Comparison of ENCODE assay signal across 9 cellular contexts in the genomic region with DNA sequence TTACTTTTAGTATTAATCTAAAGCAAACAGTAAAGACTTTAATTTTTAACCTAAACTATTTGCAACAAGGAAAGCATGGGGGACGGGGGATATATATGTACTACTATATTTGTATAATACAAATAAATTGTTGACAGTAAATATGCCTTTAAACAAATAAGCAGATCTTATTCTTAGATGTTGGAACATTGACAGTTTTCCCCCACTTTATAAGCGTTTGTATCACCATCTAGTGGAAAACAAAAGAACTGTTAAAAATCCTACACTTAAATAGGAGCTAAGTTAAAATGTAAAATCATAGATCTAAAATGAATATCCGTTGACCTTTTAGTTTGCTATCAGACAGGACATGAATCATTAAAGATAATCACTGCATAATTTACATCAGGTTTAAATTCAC. TPM values are rescaled to one million over a fixed set of nuclear protein-coding genes. Genes with fewer than 3 reads are reported as not detected.
DNase-seq lines count a peak whose midpoint lies in the region; ATAC-seq, FAIRE-seq and TF ChIP-seq lines count a peak whose summit lies in the region.
"Had no signal": no experiment of that assay in that cellular context is flagged by ENCODE, and none has a peak within 500 bp of the region (broad histone marks: within the 10 kb centered on the region; RNA-seq: fewer than 3 reads in every experiment).

No MANE protein-coding gene starts in this region.

- H3K9me2 ChIP-seq in DOHH2 (replicated peaks; ENCODE audit: control insufficient read depth, low read length) (no peaks in the 10 kb centered on the region), Karpas-422 (replicated peaks; ENCODE audit: insufficient read depth, low read length) (no peaks in the 10 kb centered on the region)

- 56% methylated on average over 3 of the region's 3 CpGs for WGBS in HepG2 (ENCODE audit: low lambda C conversion rate)

- no peaks in the 10 kb centered on the region for H3K9me3 Mint-ChIP-seq in T-cell

- H3K9ac ChIP-seq in Karpas-422 (ENCODE audit: low read length): no peak overlapping the region
- no peak overlapping the region for H3K9ac ChIP-seq in HepG2 (ENCODE audit: insufficient read depth, low read depth, low read length)

- H3K27ac Mint-ChIP-seq in T-cell: no peak overlapping the region

- H3K4me2 ChIP-seq in DOHH2 (ENCODE audit: low read length) (no peak overlapping the region), Karpas-422 (ENCODE audit: low read depth, low read length, poor library complexity, severe bottlenecking) (no peak overlapping the region), HepG2 (ENCODE audit: low read depth, low read length) (no peak overlapping the region)

- H3K36me3 Mint-ChIP-seq in T-cell: no peaks in the 10 kb centered on the region

- H3K27me3 ChIP-seq in DOHH2 (ENCODE audit: control insufficient read depth, low read length) (no peaks in the 10 kb centered on the region), Karpas-422 (ENCODE audit: low read length) (no peaks in the 10 kb centered on the region), HepG2 (ENCODE audit: control insufficient read depth in 1 of 2, insufficient read depth in 2 of 2, low read length in 2 of 2) (no peaks in the 10 kb centered on the region)
- H3K27me3 ChIP-seq: SJSA1 had no signal

- H3K27ac ChIP-seq in DOHH2 (ENCODE audit: low read depth, low read length) (no peak overlapping the region), Karpas-422 (ENCODE audit: low read length) (no peak overlapping the region), HepG2 (ENCODE audit: extremely low read length, insufficient read depth, low read length) (no peak overlapping the region)
- H3K27ac ChIP-seq: SJSA1 had no signal

- H3F3A ChIP-seq in DOHH2 (ENCODE audit: control insufficient read depth, insufficient read depth): 0 out of 2 replicates have a peak, but pooled peaks cover 5% of the 10 kb centered on the region

- TF ChIP-seq EP300 in HepG2 (IDR thresholded peaks at IDR 0.05; ENCODE audit: low read depth in 2 of 2, low read length in 2 of 2) (no peak), HepG2 (CRISPR knock-in tag; IDR thresholded peaks at IDR 0.05; ENCODE audit: borderline replicate concordance) (no peak)

- peak; percentile 37 for FAIRE-seq in HepG2 (lab: Jason Lieb, UNC)

- DNase-seq in Karpas-422 (peak; percentile 55), astrocyte of the spinal cord (ENCODE audit: low read depth, low spot score) (peak; percentile 66), HepG2 (ENCODE audit: low spot score) (peak; percentile 30), T-cell (no peak)
- DNase-seq in activated CD4-positive, alpha-beta T cell treated with anti-CD3 and anti-CD28 coated beads, Interleukin-2, amount 50 U/mL, for 1 hour: no peak

- H3K79me2 ChIP-seq in DOHH2 (ENCODE audit: control insufficient read depth, low read length) (no peaks in the 10 kb centered on the region), Karpas-422 (ENCODE audit: low read length) (peaks cover 31% of the 10 kb centered on the region), HepG2 (ENCODE audit: insufficient read depth, low read length) (no peaks in the 10 kb centered on the region)

- H3K36me3 ChIP-seq in DOHH2 (ENCODE audit: control insufficient read depth, low read length): peaks cover 78% of the 10 kb centered on the region
- H3K36me3 ChIP-seq in Karpas-422 (ENCODE audit: insufficient read depth, low read length): peaks cover 56% of the 10 kb centered on the region
- peaks cover 3 to 27% of the 10 kb centered on the region in 2 experiments; a peak in 2 of 5 replicates for H3K36me3 ChIP-seq in HepG2 (replicated peaks in 1 of 2; ENCODE audit: control insufficient read depth in 1 of 2, insufficient read depth in 2 of 2, low read length in 2 of 2)

- TF ChIP-seq CTCF in DOHH2 (IDR thresholded peaks at IDR 0.05; ENCODE audit: low read depth, low read length, poor library complexity, severe bottlenecking) (peak; percentile 51), astrocyte of the spinal cord (IDR thresholded peaks at IDR 0.05; ENCODE audit: low read depth, low read length) (peak; percentile 32), HepG2 (CRISPR knock-in tag; IDR thresholded peaks at IDR 0.05) (peak; percentile 39; the same call in 1 of the 2 replicates)

- H3K4me3 ChIP-seq in DOHH2 (ENCODE audit: low read length) (no peak overlapping the region), Karpas-422 (ENCODE audit: low read length) (no peak overlapping the region), astrocyte of the spinal cord (ENCODE audit: low read depth, low read length) (no peak overlapping the region), HepG2 (replicated peaks in 1 of 3; ENCODE audit: insufficient read depth in 1 of 3, low read depth in 2 of 3, low read length in 3 of 3) (no peak overlapping the region)
- H3K4me3 ChIP-seq: SJSA1 had no signal

- POLR2A ChIA-PET in HepG2 (lab: Yijun Ruan, JAX) (interaction anchor here (0.9 kb wide), 1 partner anchor 50 kb away, joined by 3 read pairs; the partner anchor contains the start of gene RBBP8), T-cell (lab: Charles Lee) (interaction anchor here in 1 of 2 donors (0.6 to 0.8 kb wide), 2 partner anchors 57 to 276 kb away, joined by 3 read pairs; no protein-coding TSS in a partner anchor)

- in situ Hi-C loops in astrocyte of the spinal cord (cut with HindIII; ENCODE audit: low sequenced_read_pairs): no loop called here
- in situ Hi-C loops in HepG2 (cut with HindIII; ENCODE audit: extremely low pct_ligation_motif_present, low pct_unique_long_range_greater_than_20kb): no loop called here

- H4K20me1 ChIP-seq in DOHH2 (ENCODE audit: control insufficient read depth, insufficient read depth, low read depth, low read length) (no peaks in the 10 kb centered on the region; the same call in 1 of the 2 replicates), Karpas-422 (ENCODE audit: insufficient read depth, low read depth, low read length) (no peaks in the 10 kb centered on the region), HepG2 (ENCODE audit: insufficient read depth, low read length) (no peaks in the 10 kb centered on the region)

- no peak for TF ChIP-seq RAD21 in HepG2 (CRISPR knock-in tag; IDR thresholded peaks at IDR 0.05)

- no peak for TF ChIP-seq POLR2A in HepG2 (IDR thresholded peaks at IDR 0.05; ENCODE audit: insufficient read depth in 1 of 2, low read depth in 2 of 2, low read length in 2 of 2)

- CTCF ChIA-PET in HepG2 (lab: Yijun Ruan, JAX; ENCODE audit: low intra/inter-chr PET ratio, low total read pairs) (interaction anchor here (1.4 to 2.0 kb wide), 4 partner anchors 53 to 184 kb away, joined by 5 to 11 read pairs (median 8); no protein-coding TSS in a partner anchor), T-cell (lab: Charles Lee) (interaction anchor here (0.6 to 4.1 kb wide), 9 partner anchors 17 to 185 kb away, joined by 3 to 54 read pairs (median 3); partner anchors contain the start of gene RBBP8 (in 1 of the 2))

- ATAC-seq in HepG2 (no peak), GM21825 (IDR thresholded peaks at IDR 0.05; ENCODE audit: unreplicated experiment) (no peak), esophagus mucosa (no peak), T-cell (replicated peaks in 1 of 4) (no peak)

- H3K9me3 ChIP-seq in DOHH2 (ENCODE audit: control insufficient read depth, insufficient read depth, low read length) (no peaks in the 10 kb centered on the region), Karpas-422 (ENCODE audit: low read length) (no peaks in the 10 kb centered on the region), HepG2 (ENCODE audit: low read length) (no peaks in the 10 kb centered on the region)
- H3K9me3 ChIP-seq: SJSA1 had no signal

- peaks cover 0 to 7% (median 5%) of the 10 kb centered on the region in 3 donors for H3K4me1 Mint-ChIP-seq in T-cell

- H3K27me3 Mint-ChIP-seq in T-cell: no peaks in the 10 kb centered on the region

- H3K4me1 ChIP-seq in DOHH2 (ENCODE audit: control insufficient read depth, low read length) (peaks cover 14% of the 10 kb centered on the region), Karpas-422 (ENCODE audit: low read length) (peaks cover 16% of the 10 kb centered on the region), HepG2 (ENCODE audit: insufficient read depth, low read length) (no peaks in the 10 kb centered on the region)

- no peak overlapping the region for H3K4me3 Mint-ChIP-seq in T-cell

- H2AFZ ChIP-seq in Karpas-422 (ENCODE audit: low read length) (no peak overlapping the region), HepG2 (ENCODE audit: low read length) (no peak overlapping the region)

- BruUV-seq in HepG2 (replicated peaks; lab: Mats Ljungman, UMichigan): no TSS peak

- intact Hi-C loops in HepG2 (cut with micrococcal nuclease; ENCODE audit: unreplicated experiment): loop anchor here (1.0 to 5.0 kb wide), 4 partner anchors 53 to 186 kb away; no protein-coding TSS in a partner anchor

TF ChIP-seq in HepG2, 621 proteins besides CTCF, POLR2A, EP300 and RAD21 (continues in another document):
- TF ChIP-seq HNRNPH1 (optimal IDR thresholded peaks at IDR 0.05; ENCODE audit: low read depth, low read length) (no peak), ARNT2 (CRISPR knock-in tag; IDR thresholded peaks at IDR 0.05; ENCODE audit: low read depth) (no peak), ZNF567 (CRISPR knock-in tag; IDR thresholded peaks at IDR 0.05; ENCODE audit: borderline replicate concordance) (no peak)

RNA-seq across cellular contexts. Expression of gene RBBP8, which starts 50.0 kb away (rescaled TPM):
- total RNA-seq in Karpas-422 (2014; rRNA removed; shearing (Covaris generic); ENCODE audit: low replicate concordance): 66.8 and 148 TPM in 2 replicates
- total RNA-seq in HepG2 (2016; rRNA removed; fragmentation: Illumina TruSeq; extraction: Trizol): 47.4 and 68.5 TPM in 2 replicates
- 30.0 and 33.7 TPM in 2 replicates for total RNA-seq in HepG2 (2016; cell fraction: cytosol; rRNA removed; fragmentation: Illumina TruSeq; extraction: Trizol; ENCODE audit: low read depth)
- total RNA-seq in HepG2 (2016; cell fraction: insoluble cytoplasmic fraction; rRNA removed; fragmentation: Illumina TruSeq; extraction: Trizol): 41.7 and 67.3 TPM in 2 replicates
- 54.2 and 60.1 TPM in 2 replicates for total RNA-seq in HepG2 (2016; cell fraction: membrane; rRNA removed; fragmentation: Illumina TruSeq; extraction: Trizol)
- 31.6 and 34.5 TPM in 2 replicates for total RNA-seq in HepG2 (2016; cell fraction: nucleus; rRNA removed; fragmentation: Illumina TruSeq; extraction: Trizol)
- 10.9 and 14.2 TPM in 2 replicates for polyA plus RNA-seq in HepG2 (2011; rRNA removed)
- polyA plus RNA-seq in HepG2 (2011; cell fraction: cytosol; rRNA removed): 4.7 and 9.6 TPM in 2 replicates
- 2.7 and 4.2 TPM in 2 replicates for polyA plus RNA-seq in HepG2 (2011; cell fraction: nucleus; rRNA removed)
- polyA plus RNA-seq in HepG2 (2012): 17.4 and 18.9 TPM in 2 replicates
- polyA plus RNA-seq in HepG2 (2016; cell fraction: cytosol; fragmentation: Illumina TruSeq; extraction: Trizol; ENCODE audit: low read depth): 18.4 and 18.5 TPM in 2 replicates
- polyA plus RNA-seq in HepG2 (2016; cell fraction: insoluble cytoplasmic fraction; fragmentation: Illumina TruSeq; extraction: Trizol; ENCODE audit: low read depth): 52.2 and 53.7 TPM in 2 replicates
- polyA plus RNA-seq in HepG2 (2016; cell fraction: membrane; fragmentation: Illumina TruSeq; extraction: Trizol; ENCODE audit: low read depth): 33.1 and 36.4 TPM in 2 replicates
- polyA plus RNA-seq in HepG2 (2016; cell fraction: nucleus; fragmentation: Illumina TruSeq; extraction: Trizol; ENCODE audit: insufficient read depth, low read depth): 23.3 and 24.4 TPM in 2 replicates
- 4.0 and 26.1 TPM in 2 replicates for polyA minus RNA-seq in HepG2 (2011; rRNA and poly(A)+ RNA removed; ENCODE audit: low replicate concordance)
- polyA minus RNA-seq in HepG2 (2011; cell fraction: cytosol; rRNA and poly(A)+ RNA removed): 13.6 and 17.0 TPM in 2 replicates
- 21.3 and 28.7 TPM in 2 replicates for polyA minus RNA-seq in HepG2 (2011; cell fraction: nucleus; rRNA and poly(A)+ RNA removed)
- total RNA-seq in esophagus mucosa: 46.2 TPM
- total RNA-seq in T-cell: 1 to 10 TPM; 2.9 to 5.8 (median 4.1) TPM

Comparison
In these comparisons a context has a peak if more than half of its experiments do, and no peak if none do; other contexts are left out.
1. DNase-seq: peak in Karpas-422 (single experiment), astrocyte of the spinal cord (single experiment) and HepG2 (single experiment); none in activated CD4-positive, alpha-beta T cell treated with anti-CD3 and anti-CD28 coated beads, Interleukin-2, amount 50 U/mL, for 1 hour (single experiment) and T-cell (0 of 34).
2. Peak in every context shown above with its lines, with median percentiles within 50 percentile points of each other: CTCF ChIP-seq.